ENCODE assay signal across 34 cellular contexts in genomic region chr1:1940123-1940425, GRCh38. TPM values are rescaled to one million over a fixed set of nuclear protein-coding genes. Genes with fewer than 3 reads are reported as not detected.
"Had no signal": no experiment of that assay in that cellular context is flagged by ENCODE, and none has a peak within 500 bp of the region (broad histone marks: within the 10 kb centered on the region; RNA-seq: fewer than 3 reads in every experiment).

No MANE protein-coding gene starts in this region.

- H3K27me3 ChIP-seq: adrenal gland, ascending aorta, cardiac muscle cell had no signal

- H3K4me1 ChIP-seq: ascending aorta, breast epithelium had no signal

- DNase-seq: activated CD4-positive, alpha-beta memory T cell treated with anti-CD3 and anti-CD28 coated beads for 36 hours; activated CD4-positive, alpha-beta T cell treated with anti-CD3 and anti-CD28 coated beads for 36 hours; activated CD4-positive, alpha-beta T cell treated with anti-CD3 and anti-CD28 coated beads, Interleukin-2, amount 10 ng/mL, durations not matched to agents 24 days and 14 days; activated CD4-positive, CD25-positive, alpha-beta regulatory T cell; activated CD4-positive, CD25-positive, alpha-beta regulatory T cell treated with anti-CD3 and anti-CD28 coated beads, Interleukin-2, amount 50 U/mL, for 72 hours; activated CD8-positive, alpha-beta memory T cell treated with anti-CD3 and anti-CD28 coated beads, Interleukin-2, amount 10 ng/mL, durations not matched to agents 7 days and 5 days; activated CD8-positive, alpha-beta memory T cell treated with anti-CD3 and anti-CD28 coated beads, Interleukin-2, amount 50 U/mL, for 4 hours; activated CD8-positive, alpha-beta T cell treated with anti-CD3 and anti-CD28 coated beads, Interleukin-2, amount 10 ng/mL, durations not matched to agents 7 days and 5 days; activated effector memory CD4-positive, alpha-beta T cell treated with anti-CD3 and anti-CD28 coated beads, Interleukin-2, amount 50 U/mL, for 16 hours; activated naive CD4-positive, alpha-beta T cell treated with anti-CD3 and anti-CD28 coated beads for 36 hours; activated naive CD8-positive, alpha-beta T cell treated with anti-CD3 and anti-CD28 coated beads for 36 hours; activated naive CD8-positive, alpha-beta T cell treated with anti-CD3 and anti-CD28 coated beads, Interleukin-2, amount 50 U/mL, for 24 hours; activated T-cell treated with anti-CD3 and anti-CD28 coated beads, Interleukin-2, amount 50 U/mL, for 1 hour; activated T-cell treated with anti-CD3 and anti-CD28 coated beads, Interleukin-2, amount 50 U/mL, for 48 hours; adrenal gland; amygdala; central memory CD4-positive, alpha-beta T cell; cerebellar nuclear complex; effector CD8-positive, alpha-beta T cell; esophagus squamous epithelium; foreskin melanocyte; heart right ventricle; T-helper 2 cell had no signal

- H3K4me1 Mint-ChIP-seq: activated CD4-positive, alpha-beta T cell treated with anti-CD3 and anti-CD28 coated beads, Interleukin-2, amount 10 ng/mL, durations not matched to agents 24 days and 14 days; activated naive CD4-positive, alpha-beta T cell treated with anti-CD3 and anti-CD28 coated beads, Interleukin-2, amount 50 U/mL, for 24 hours; activated naive CD8-positive, alpha-beta T cell treated with anti-CD3 and anti-CD28 coated beads for 36 hours; activated naive CD8-positive, alpha-beta T cell treated with anti-CD3 and anti-CD28 coated beads, Interleukin-2, amount 50 U/mL, for 24 hours had no signal

- H3K27ac Mint-ChIP-seq: activated CD4-positive, alpha-beta memory T cell treated with anti-CD3 and anti-CD28 coated beads for 36 hours; activated CD4-positive, alpha-beta T cell treated with anti-CD3 and anti-CD28 coated beads for 36 hours; activated CD4-positive, alpha-beta T cell treated with anti-CD3 and anti-CD28 coated beads, Interleukin-2, amount 10 ng/mL, durations not matched to agents 24 days and 14 days; activated CD8-positive, alpha-beta memory T cell treated with anti-CD3 and anti-CD28 coated beads, Interleukin-2, amount 10 ng/mL, durations not matched to agents 7 days and 5 days; activated CD8-positive, alpha-beta T cell treated with anti-CD3 and anti-CD28 coated beads, Interleukin-2, amount 10 ng/mL, durations not matched to agents 7 days and 5 days; activated naive CD4-positive, alpha-beta T cell treated with anti-CD3 and anti-CD28 coated beads for 36 hours; activated naive CD4-positive, alpha-beta T cell treated with anti-CD3 and anti-CD28 coated beads, Interleukin-2, amount 50 U/mL, for 24 hours; activated naive CD8-positive, alpha-beta T cell treated with anti-CD3 and anti-CD28 coated beads for 36 hours; activated naive CD8-positive, alpha-beta T cell treated with anti-CD3 and anti-CD28 coated beads, Interleukin-2, amount 50 U/mL, for 24 hours; activated T-helper 1 cell treated with anti-CD3 and anti-CD28 coated beads, Interleukin-12 subunit alpha, Interleukin-12 subunit beta, Interleukin-2, Interleukin-4 antibody, amounts not matched to agents 30 ng/mL and 10 ng/mL and 1 ng/mL, durations not matched to agents 14 hours and 24 hours and 36 hours; activated T-helper 2 cell treated with anti-CD3 and anti-CD28 coated beads, Interferon-gamma antibody, Interleukin-2, Interleukin-4, amounts not matched to agents 10 μg/mL and 5 μg/mL and 100 μg/mL, durations not matched to agents 14 hours and 24 hours and 36 hours; brain had no signal

- H3K36me3 Mint-ChIP-seq: activated CD4-positive, alpha-beta memory T cell treated with anti-CD3 and anti-CD28 coated beads for 36 hours; activated naive CD4-positive, alpha-beta T cell treated with anti-CD3 and anti-CD28 coated beads, Interleukin-2, amount 50 U/mL, for 24 hours; activated naive CD8-positive, alpha-beta T cell treated with anti-CD3 and anti-CD28 coated beads for 36 hours; brain had no signal

- H3K9me3 Mint-ChIP-seq: activated naive CD4-positive, alpha-beta T cell treated with anti-CD3 and anti-CD28 coated beads, Interleukin-2, amount 50 U/mL, for 24 hours; activated naive CD8-positive, alpha-beta T cell treated with anti-CD3 and anti-CD28 coated beads, Interleukin-2, amount 50 U/mL, for 24 hours had no signal

- H3K4me3 ChIP-seq: adrenal gland, ascending aorta, breast epithelium, cardiac muscle cell, coronary artery, esophagus squamous epithelium, gastroesophageal sphincter, heart right ventricle had no signal

- ATAC-seq: activated CD4-positive, alpha-beta T cell treated with anti-CD3 and anti-CD28 coated beads for 36 hours; activated CD8-positive, alpha-beta memory T cell treated with anti-CD3 and anti-CD28 coated beads, Interleukin-2, amount 10 ng/mL, durations not matched to agents 7 days and 5 days; activated CD8-positive, alpha-beta T cell treated with anti-CD3 and anti-CD28 coated beads, Interleukin-2, amount 10 ng/mL, durations not matched to agents 7 days and 5 days; activated naive CD8-positive, alpha-beta T cell treated with anti-CD3 and anti-CD28 coated beads, Interleukin-2, amount 50 U/mL, for 24 hours; gastroesophageal sphincter; heart right ventricle had no signal

- H3K36me3 ChIP-seq: adrenal gland, ascending aorta, breast epithelium, cardiac muscle cell, esophagus squamous epithelium, gastroesophageal sphincter, heart right ventricle had no signal

- H3K27ac ChIP-seq: adrenal gland, ascending aorta, breast epithelium, cardiac muscle cell, coronary artery, epithelial cell of prostate, esophagus squamous epithelium, gastroesophageal sphincter, heart right ventricle had no signal

- H3K27me3 Mint-ChIP-seq: activated CD4-positive, alpha-beta memory T cell treated with anti-CD3 and anti-CD28 coated beads for 36 hours; activated CD4-positive, alpha-beta T cell treated with anti-CD3 and anti-CD28 coated beads, Interleukin-2, amount 10 ng/mL, durations not matched to agents 24 days and 14 days; activated CD8-positive, alpha-beta memory T cell treated with anti-CD3 and anti-CD28 coated beads, Interleukin-2, amount 10 ng/mL, durations not matched to agents 7 days and 5 days had no signal

- H3K9me3 ChIP-seq: adrenal gland, ascending aorta, breast epithelium, esophagus squamous epithelium, gastroesophageal sphincter, heart right ventricle had no signal

- H3K4me3 Mint-ChIP-seq: activated CD4-positive, alpha-beta memory T cell treated with anti-CD3 and anti-CD28 coated beads for 36 hours; activated CD4-positive, alpha-beta T cell treated with anti-CD3 and anti-CD28 coated beads for 36 hours; activated CD4-positive, alpha-beta T cell treated with anti-CD3 and anti-CD28 coated beads, Interleukin-2, amount 10 ng/mL, durations not matched to agents 24 days and 14 days; activated CD8-positive, alpha-beta memory T cell treated with anti-CD3 and anti-CD28 coated beads, Interleukin-2, amount 10 ng/mL, durations not matched to agents 7 days and 5 days; activated CD8-positive, alpha-beta T cell treated with anti-CD3 and anti-CD28 coated beads, Interleukin-2, amount 10 ng/mL, durations not matched to agents 7 days and 5 days; activated naive CD4-positive, alpha-beta T cell treated with anti-CD3 and anti-CD28 coated beads for 36 hours; activated naive CD4-positive, alpha-beta T cell treated with anti-CD3 and anti-CD28 coated beads, Interleukin-2, amount 50 U/mL, for 24 hours; activated naive CD8-positive, alpha-beta T cell treated with anti-CD3 and anti-CD28 coated beads for 36 hours; activated naive CD8-positive, alpha-beta T cell treated with anti-CD3 and anti-CD28 coated beads, Interleukin-2, amount 50 U/mL, for 24 hours; activated T-helper 1 cell treated with anti-CD3 and anti-CD28 coated beads, Interleukin-12 subunit alpha, Interleukin-12 subunit beta, Interleukin-2, Interleukin-4 antibody, amounts not matched to agents 30 ng/mL and 10 ng/mL and 1 ng/mL, durations not matched to agents 14 hours and 24 hours and 36 hours; brain had no signal

RNA-seq across cellular contexts. Expression of gene TMEM52, which starts 21.0 kb away (rescaled TPM):
- total RNA-seq: activated CD8-positive, alpha-beta memory T cell treated with anti-CD3 and anti-CD28 coated beads, Interleukin-2, amount 10 ng/mL, durations not matched to agents 7 days and 5 days; ascending aorta; T-helper 1 cell treated with Interleukin-12 subunit alpha and Interleukin-12 subunit beta and Interleukin-4 antibody, amounts not matched to agents 30 ng/mL and 1 ng/mL, for 36 hours had no signal

RNA-seq across cellular contexts. Expression of gene CALML6, which starts 25.0 kb away (rescaled TPM):
- total RNA-seq: activated CD4-positive, alpha-beta T cell treated with anti-CD3 and anti-CD28 coated beads, Interleukin-2, amount 10 ng/mL, durations not matched to agents 24 days and 14 days; ascending aorta; T-helper 1 cell treated with Interleukin-12 subunit alpha and Interleukin-12 subunit beta and Interleukin-4 antibody, amounts not matched to agents 30 ng/mL and 1 ng/mL, for 36 hours had no signal
